Comparison of ENCODE assay signal across 10 cellular contexts in the genomic region with DNA sequence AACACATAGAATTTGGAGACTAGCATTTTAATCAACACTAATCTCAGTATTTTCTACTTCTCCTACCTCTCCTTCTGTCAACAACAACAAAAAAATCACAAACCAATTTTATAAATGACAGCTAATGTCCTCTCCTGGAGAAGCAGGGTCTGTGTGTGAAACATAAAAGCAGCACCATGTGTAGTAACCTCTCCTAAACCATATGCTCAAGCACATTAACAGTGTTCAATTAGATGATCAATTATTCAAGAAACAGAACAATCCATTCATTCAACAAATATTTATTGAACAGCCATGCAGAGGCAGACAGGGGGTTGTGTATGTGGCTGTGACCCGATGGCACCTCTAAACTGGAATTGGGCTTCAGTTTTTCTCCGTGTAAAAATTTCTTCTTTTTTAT. TPM values are rescaled to one million over a fixed set of nuclear protein-coding genes. Genes with fewer than 3 reads are reported as not detected.
DNase-seq lines count a peak whose midpoint lies in the region; ATAC-seq and TF ChIP-seq lines count a peak whose summit lies in the region.
"Had no signal": no experiment of that assay in that cellular context is flagged by ENCODE, and none has a peak within 500 bp of the region (broad histone marks: within the 10 kb centered on the region; RNA-seq: fewer than 3 reads in every experiment).

No MANE protein-coding gene starts in this region.

- peaks cover 47% of the 10 kb centered on the region for H3K27me3 ChIP-seq in iPS-18a (ENCODE audit: control insufficient read depth, insufficient read depth, low read length)
- H3K27me3 ChIP-seq in stomach smooth muscle (ENCODE audit: control insufficient read depth in 1 of 2, insufficient read depth in 2 of 2, low read length in 2 of 2) = peaks cover 0 to 26% of the 10 kb centered on the region in 2 donors

- no peak overlapping the region for H3K27ac Mint-ChIP-seq in activated CD4-positive, alpha-beta T cell treated with anti-CD3 and anti-CD28 coated beads, Interleukin-2, amount 10 ng/mL, durations not matched to agents 24 days and 14 days
- H3K27ac Mint-ChIP-seq in activated B cell treated with CpG ODN at 0.5 μM for 24 hours = no peak overlapping the region

- H3K4me3 Mint-ChIP-seq in activated CD4-positive, alpha-beta T cell treated with anti-CD3 and anti-CD28 coated beads, Interleukin-2, amount 10 ng/mL, durations not matched to agents 24 days and 14 days = peak overlapping the region; percentile 22
- peak overlapping the region; percentile 13 for H3K4me3 Mint-ChIP-seq in activated B cell treated with CpG ODN at 0.5 μM for 24 hours

- H3K36me3 ChIP-seq in iPS-18a (ENCODE audit: control insufficient read depth, low read depth, low read length) = no peaks in the 10 kb centered on the region
- no peaks in the 10 kb centered on the region for H3K36me3 ChIP-seq in stomach smooth muscle (ENCODE audit: control insufficient read depth in 2 of 2, insufficient read depth in 2 of 2, low read length in 2 of 2)
- H3K36me3 ChIP-seq: heart right ventricle had no signal

- peak overlapping the region; percentile 22 for H3K9ac ChIP-seq in iPS-18a (ENCODE audit: low read length)
- no peak overlapping the region for H3K9ac ChIP-seq in stomach smooth muscle (ENCODE audit: low read length in 2 of 2)

- no peaks in the 10 kb centered on the region for H3K9me3 Mint-ChIP-seq in activated CD4-positive, alpha-beta T cell treated with anti-CD3 and anti-CD28 coated beads, Interleukin-2, amount 10 ng/mL, durations not matched to agents 24 days and 14 days
- H3K9me3 Mint-ChIP-seq in activated B cell treated with CpG ODN at 0.5 μM for 24 hours = no peaks in the 10 kb centered on the region

- POLR2A ChIA-PET in activated B cell treated with CpG ODN at 0.5 μM for 24 hours (lab: Charles Lee) = no interaction called here

- no peak for TF ChIP-seq CTCF in activated B cell treated with CpG ODN at 0.5 μM for 24 hours (IDR thresholded peaks at IDR 0.05)

- H3K4me1 ChIP-seq in iPS-18a (ENCODE audit: control insufficient read depth, low read depth, low read length) (peaks cover 10% of the 10 kb centered on the region), stomach smooth muscle (ENCODE audit: control insufficient read depth, insufficient read depth, low read length) (peaks cover 17% of the 10 kb centered on the region)

- H3K27ac ChIP-seq in iPS-18a (ENCODE audit: low read length) (no peak overlapping the region), stomach smooth muscle (ENCODE audit: low read length) (no peak overlapping the region)
- H3K27ac ChIP-seq: heart right ventricle had no signal

- no peaks in the 10 kb centered on the region for H3K9me3 ChIP-seq in iPS-18a (ENCODE audit: control insufficient read depth, low read depth, low read length)
- H3K9me3 ChIP-seq in stomach smooth muscle (ENCODE audit: control insufficient read depth in 2 of 2, low read length in 2 of 2) = no peaks in the 10 kb centered on the region
- H3K9me3 ChIP-seq: heart right ventricle had no signal

- no peak for DNase-seq in activated CD4-positive, alpha-beta T cell treated with anti-CD3 and anti-CD28 coated beads, Interleukin-2, amount 10 ng/mL, durations not matched to agents 24 days and 14 days
- no peak for DNase-seq in activated CD4-positive, alpha-beta T cell treated with anti-CD3 and anti-CD28 coated beads for 1 hour
- no peak for DNase-seq in activated B cell treated with CpG ODN at 0.5 μM for 24 hours
- DNase-seq in NCI-H1048 (lab: John Stamatoyannopoulos, UW) = no peak
- no peak for DNase-seq in NCI-H146 (lab: John Stamatoyannopoulos, UW)
- DNase-seq: activated CD8-positive, alpha-beta memory T cell treated with anti-CD3 and anti-CD28 coated beads for 24 hours; heart right ventricle had no signal

- H3K4me3 ChIP-seq in iPS-18a (ENCODE audit: low read length) (peak overlapping the region; percentile 67), stomach smooth muscle (ENCODE audit: low read length in 2 of 2) (peak overlapping the region; percentile 25 to 77)

- ATAC-seq in activated B cell treated with CpG ODN at 0.5 μM for 24 hours (ENCODE audit: low read depth) = no peak
- no peak for ATAC-seq in GM19328 (IDR thresholded peaks at IDR 0.05; ENCODE audit: unreplicated experiment)

- intact Hi-C loops in activated CD4-positive, alpha-beta T cell treated with anti-CD3 and anti-CD28 coated beads, Interleukin-2, amount 10 ng/mL, durations not matched to agents 24 days and 14 days (cut with micrococcal nuclease) = no loop called here
- intact Hi-C loops in activated B cell treated with CpG ODN at 0.5 μM for 24 hours (cut with micrococcal nuclease) = no loop called here

- H3K36me3 Mint-ChIP-seq in activated CD4-positive, alpha-beta T cell treated with anti-CD3 and anti-CD28 coated beads, Interleukin-2, amount 10 ng/mL, durations not matched to agents 24 days and 14 days (ENCODE audit: low read depth) = no peaks in the 10 kb centered on the region
- no peaks in the 10 kb centered on the region for H3K36me3 Mint-ChIP-seq in activated B cell treated with CpG ODN at 0.5 μM for 24 hours (ENCODE audit: low read depth)

- peaks cover 31% of the 10 kb centered on the region for H3K27me3 Mint-ChIP-seq in activated CD4-positive, alpha-beta T cell treated with anti-CD3 and anti-CD28 coated beads, Interleukin-2, amount 10 ng/mL, durations not matched to agents 24 days and 14 days
- peaks cover 26% of the 10 kb centered on the region for H3K27me3 Mint-ChIP-seq in activated B cell treated with CpG ODN at 0.5 μM for 24 hours

- H3K4me1 Mint-ChIP-seq in activated CD4-positive, alpha-beta T cell treated with anti-CD3 and anti-CD28 coated beads, Interleukin-2, amount 10 ng/mL, durations not matched to agents 24 days and 14 days = no peaks in the 10 kb centered on the region
- peaks cover 5% of the 10 kb centered on the region for H3K4me1 Mint-ChIP-seq in activated B cell treated with CpG ODN at 0.5 μM for 24 hours

- CTCF ChIA-PET in activated B cell treated with CpG ODN at 0.5 μM for 24 hours (lab: Charles Lee) = no interaction called here

RNA-seq across cellular contexts. Expression of a gene that starts 0.5 kb away (rescaled TPM):
- total RNA-seq in activated CD4-positive, alpha-beta T cell treated with anti-CD3 and anti-CD28 coated beads, Interleukin-2, amount 10 ng/mL, durations not matched to agents 24 days and 14 days = not detected in 2 replicates
- total RNA-seq in activated B cell treated with CpG ODN at 0.5 μM for 24 hours = not detected in 2 replicates
